Comparison of ENCODE assay signal across 1 cellular context in the genomic region with DNA sequence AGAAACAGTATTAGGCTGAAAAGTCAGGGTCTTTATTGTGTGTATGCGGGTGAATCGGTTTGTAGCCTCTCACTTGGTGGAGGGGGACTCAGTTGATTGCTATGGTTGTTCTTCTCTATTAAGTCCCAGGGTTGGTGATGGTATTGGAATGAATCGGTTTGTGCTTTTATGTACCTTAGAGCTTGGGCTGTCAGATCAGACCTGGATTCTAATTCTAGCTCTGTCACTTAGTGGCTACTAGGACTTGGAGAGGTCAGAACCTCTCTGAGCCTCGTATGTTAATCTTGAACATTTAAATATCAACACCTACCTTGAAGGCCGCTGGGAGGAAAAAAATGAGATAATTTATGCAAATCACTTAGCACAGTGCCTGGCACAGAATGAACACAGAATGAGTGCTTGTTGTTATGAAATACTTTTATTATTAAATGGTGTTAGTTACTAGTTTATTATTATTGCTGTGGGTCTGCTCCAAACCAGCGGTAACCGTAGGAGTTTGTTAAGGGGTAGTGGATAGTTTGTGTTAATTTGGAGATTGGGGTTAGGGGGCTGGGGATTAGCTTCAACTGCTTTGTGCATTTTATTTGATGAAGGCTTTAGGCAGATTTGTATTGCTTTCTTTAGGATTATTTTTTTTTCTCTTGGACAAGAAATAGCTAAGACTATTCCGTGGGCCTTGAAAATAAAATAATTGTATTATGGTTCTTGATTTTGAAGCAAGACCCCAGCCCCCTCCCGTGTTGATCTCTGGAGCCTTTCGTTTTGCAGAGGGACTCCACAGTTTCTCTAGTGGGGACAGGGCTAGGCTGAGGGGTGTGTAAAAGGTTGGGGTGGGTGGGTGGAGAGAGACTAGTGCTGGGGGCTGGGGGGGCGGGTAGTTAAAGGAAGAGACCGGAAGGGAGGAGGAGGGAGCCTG.
TF ChIP-seq lines count a peak whose summit lies in the region.

No MANE protein-coding gene starts in this region.

TF ChIP-seq in HCT116, 20 proteins besides CTCF, POLR2A, EP300 and RAD21:
- TF ChIP-seq TCF7L2 (IDR thresholded peaks at IDR 0.05; ENCODE audit: borderline replicate concordance, extremely low read depth, insufficient read depth, insufficient read length) (no peak), YY1 (IDR thresholded peaks at IDR 0.05; ENCODE audit: extremely low read depth, insufficient replicate concordance, low read depth, low read length) (no peak), SRF (IDR thresholded peaks at IDR 0.05; ENCODE audit: low read depth) (no peak)
- TF ChIP-seq, protein P1, sequence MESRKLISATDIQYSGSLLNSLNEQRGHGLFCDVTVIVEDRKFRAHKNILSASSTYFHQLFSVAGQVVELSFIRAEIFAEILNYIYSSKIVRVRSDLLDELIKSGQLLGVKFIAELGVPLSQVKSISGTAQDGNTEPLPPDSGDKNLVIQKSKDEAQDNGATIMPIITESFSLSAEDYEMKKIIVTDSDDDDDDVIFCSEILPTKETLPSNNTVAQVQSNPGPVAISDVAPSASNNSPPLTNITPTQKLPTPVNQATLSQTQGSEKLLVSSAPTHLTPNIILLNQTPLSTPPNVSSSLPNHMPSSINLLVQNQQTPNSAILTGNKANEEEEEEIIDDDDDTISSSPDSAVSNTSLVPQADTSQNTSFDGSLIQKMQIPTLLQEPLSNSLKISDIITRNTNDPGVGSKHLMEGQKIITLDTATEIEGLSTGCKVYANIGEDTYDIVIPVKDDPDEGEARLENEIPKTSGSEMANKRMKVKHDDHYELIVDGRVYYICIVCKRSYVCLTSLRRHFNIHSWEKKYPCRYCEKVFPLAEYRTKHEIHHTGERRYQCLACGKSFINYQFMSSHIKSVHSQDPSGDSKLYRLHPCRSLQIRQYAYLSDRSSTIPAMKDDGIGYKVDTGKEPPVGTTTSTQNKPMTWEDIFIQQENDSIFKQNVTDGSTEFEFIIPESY (IDR thresholded peaks at IDR 0.05; ENCODE audit: extremely low read depth, insufficient replicate concordance, low read length): no peak
- TF ChIP-seq, protein P2, sequence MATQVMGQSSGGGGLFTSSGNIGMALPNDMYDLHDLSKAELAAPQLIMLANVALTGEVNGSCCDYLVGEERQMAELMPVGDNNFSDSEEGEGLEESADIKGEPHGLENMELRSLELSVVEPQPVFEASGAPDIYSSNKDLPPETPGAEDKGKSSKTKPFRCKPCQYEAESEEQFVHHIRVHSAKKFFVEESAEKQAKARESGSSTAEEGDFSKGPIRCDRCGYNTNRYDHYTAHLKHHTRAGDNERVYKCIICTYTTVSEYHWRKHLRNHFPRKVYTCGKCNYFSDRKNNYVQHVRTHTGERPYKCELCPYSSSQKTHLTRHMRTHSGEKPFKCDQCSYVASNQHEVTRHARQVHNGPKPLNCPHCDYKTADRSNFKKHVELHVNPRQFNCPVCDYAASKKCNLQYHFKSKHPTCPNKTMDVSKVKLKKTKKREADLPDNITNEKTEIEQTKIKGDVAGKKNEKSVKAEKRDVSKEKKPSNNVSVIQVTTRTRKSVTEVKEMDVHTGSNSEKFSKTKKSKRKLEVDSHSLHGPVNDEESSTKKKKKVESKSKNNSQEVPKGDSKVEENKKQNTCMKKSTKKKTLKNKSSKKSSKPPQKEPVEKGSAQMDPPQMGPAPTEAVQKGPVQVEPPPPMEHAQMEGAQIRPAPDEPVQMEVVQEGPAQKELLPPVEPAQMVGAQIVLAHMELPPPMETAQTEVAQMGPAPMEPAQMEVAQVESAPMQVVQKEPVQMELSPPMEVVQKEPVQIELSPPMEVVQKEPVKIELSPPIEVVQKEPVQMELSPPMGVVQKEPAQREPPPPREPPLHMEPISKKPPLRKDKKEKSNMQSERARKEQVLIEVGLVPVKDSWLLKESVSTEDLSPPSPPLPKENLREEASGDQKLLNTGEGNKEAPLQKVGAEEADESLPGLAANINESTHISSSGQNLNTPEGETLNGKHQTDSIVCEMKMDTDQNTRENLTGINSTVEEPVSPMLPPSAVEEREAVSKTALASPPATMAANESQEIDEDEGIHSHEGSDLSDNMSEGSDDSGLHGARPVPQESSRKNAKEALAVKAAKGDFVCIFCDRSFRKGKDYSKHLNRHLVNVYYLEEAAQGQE (IDR thresholded peaks at IDR 0.05; ENCODE audit: low read depth): no peak
